8 cellular contexts compared by ENCODE assay signal in the genomic region with DNA sequence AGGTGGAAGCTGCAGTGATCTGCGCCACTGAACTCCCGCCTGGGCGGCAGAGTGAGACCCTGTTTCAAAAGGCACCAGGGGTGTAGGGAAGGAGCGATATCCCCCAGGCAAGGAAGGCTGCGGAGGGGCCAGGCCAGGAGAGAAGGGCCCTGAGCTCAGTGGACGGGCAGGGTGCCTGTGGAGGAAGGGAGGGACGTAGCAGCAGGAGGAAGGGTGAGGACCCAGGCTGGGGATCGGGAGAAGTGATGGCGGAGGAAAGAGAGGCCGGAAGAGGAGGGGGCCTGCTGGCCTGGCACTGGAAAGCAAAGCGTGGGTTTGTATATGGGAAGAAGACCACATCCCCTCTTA. TPM values are rescaled to one million over a fixed set of nuclear protein-coding genes. Genes with fewer than 3 reads are reported as not detected.
DNase-seq lines count a peak whose midpoint lies in the region; ATAC-seq and TF ChIP-seq lines count a peak whose summit lies in the region.

No MANE protein-coding gene starts in this region.

- ATAC-seq in HG03066 (IDR thresholded peaks at IDR 0.05; ENCODE audit: low read depth, unreplicated experiment), result peak; percentile 5
- no peak for ATAC-seq in GM18505 (IDR thresholded peaks at IDR 0.05; ENCODE audit: unreplicated experiment)

- DNase-seq in activated CD4-positive, CD25-positive, alpha-beta regulatory T cell treated with anti-CD3 and anti-CD28 coated beads, Interleukin-2, amount 50 U/mL, for 72 hours, result no peak
- no peak for DNase-seq in stimulated activated CD4-positive, alpha-beta T cell treated with anti-CD3 and anti-CD28 coated beads, Interleukin-4, amount 100 ng/mL, for 1 hour
- DNase-seq in KBM-7, result no peak

- H3K27me3 ChIP-seq in mononuclear cell (ENCODE audit: insufficient read depth, low read length), result no peaks in the 10 kb centered on the region

- no peak for TF ChIP-seq POLR2A in GM18505 (IDR thresholded peaks at IDR 0.05; ENCODE audit: borderline replicate concordance, extremely low read depth, insufficient read depth, insufficient read length)

- in situ Hi-C loops in KBM-7 (cut with MboI; ENCODE audit: low pct_unique_long_range_greater_than_20kb, low sequenced_read_pairs), result no loop called here

- H3K4me3 ChIP-seq in GM08714 (ENCODE audit: low read length) (peak overlapping the region; percentile 61; the same call in 1 of the 2 replicates), mononuclear cell (ENCODE audit: low read length) (peak overlapping the region; percentile 49)

- H3K4me1 ChIP-seq in mononuclear cell (ENCODE audit: insufficient read depth, low read length), result peaks cover 78% of the 10 kb centered on the region

- peak overlapping the region; percentile 79 for H3K27ac ChIP-seq in cingulate gyrus (ENCODE audit: low read depth, low read length)

- no peaks in the 10 kb centered on the region for H3K9me3 ChIP-seq in mononuclear cell (ENCODE audit: low read depth, low read length)

RNA-seq across cellular contexts. Expression of gene ALOX5, which starts 45.6 kb away (rescaled TPM):
- total RNA-seq in mononuclear cell, result 88.9 TPM
